Comparison of ENCODE assay signal across 18 cellular contexts in the genomic region with DNA sequence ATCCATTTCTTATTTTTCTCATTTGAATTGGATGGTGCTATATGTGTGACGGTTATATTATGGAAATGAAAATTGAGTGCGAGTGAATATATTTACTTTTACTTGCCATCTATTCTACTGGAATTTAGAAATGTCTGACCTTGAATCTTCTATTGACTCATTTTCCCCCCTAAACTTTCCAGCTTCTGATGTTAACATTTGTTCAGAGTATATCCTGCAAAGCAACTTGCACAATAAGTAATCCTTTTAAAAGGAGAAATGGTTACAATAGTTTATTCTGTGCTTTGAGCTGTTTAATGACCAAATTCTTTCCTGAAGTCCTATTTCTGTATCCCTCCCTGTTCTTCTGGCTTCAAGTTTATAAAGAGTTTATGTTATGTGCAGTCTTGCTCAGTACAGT.
DNase-seq lines count a peak whose midpoint lies in the region; ATAC-seq and TF ChIP-seq lines count a peak whose summit lies in the region.
"Had no signal": no experiment of that assay in that cellular context is flagged by ENCODE, and none has a peak within 500 bp of the region (broad histone marks: within the 10 kb centered on the region; RNA-seq: fewer than 3 reads in every experiment).

No MANE protein-coding gene starts in this region.

- H3K36me3 ChIP-seq in left ventricle myocardium inferior (peaks cover 14% of the 10 kb centered on the region), hepatocyte (replicated peaks; ENCODE audit: insufficient read depth, low read depth) (no peaks in the 10 kb centered on the region), sigmoid colon (peaks cover 0 to 4% (median 0%) of the 10 kb centered on the region in 4 donors), vagina (no peaks in the 10 kb centered on the region)

- H3K9me3 Mint-ChIP-seq in stimulated activated effector memory CD8-positive, alpha-beta T cell treated with anti-CD3 and anti-CD28 coated beads, Interleukin-12 subunit alpha, Interleukin-12 subunit beta, amount 100 ng/mL, for 72 hours, result no peaks in the 10 kb centered on the region

- intact Hi-C loops in left ventricle myocardium inferior (cut with micrococcal nuclease), result no loop called here
- intact Hi-C loops in cardiac septum (cut with DNase I), result no loop called here
- intact Hi-C loops in sigmoid colon (cut with DNase I), result loop anchor here (5.0 kb wide), 1 partner anchor 116 kb away; the partner anchor contains the start of gene ARHGAP10
- intact Hi-C loops in vagina (cut with DNase I), result no loop called here

- TF ChIP-seq POLR2A in sigmoid colon (IDR thresholded peaks at IDR 0.05), result no peak
- no peak for TF ChIP-seq POLR2A in vagina (IDR thresholded peaks at IDR 0.05)

- H3K27ac ChIP-seq in left ventricle myocardium inferior (replicated peaks) (peak overlapping the region; percentile 71), hepatocyte (peak overlapping the region; percentile 38), sigmoid colon (peak overlapping the region; percentile 60 to 72 (median 68)), vagina (peak overlapping the region; percentile 54), substantia nigra (ENCODE audit: low read depth, low read length, poor library complexity, severe bottlenecking) (no peak overlapping the region)
- H3K27ac ChIP-seq: BLaER1 treated with 17β-estradiol and CSF1 and Interleukin-3, amounts not matched to agents 10 nM and 100 nM had no signal

- TF ChIP-seq CTCF in left ventricle myocardium inferior (IDR thresholded peaks at IDR 0.05; ENCODE audit: borderline replicate concordance), result no peak
- no peak for TF ChIP-seq CTCF in hepatocyte (IDR thresholded peaks at IDR 0.05; ENCODE audit: poor library complexity)
- no peak for TF ChIP-seq CTCF in sigmoid colon (IDR thresholded peaks at IDR 0.05)
- TF ChIP-seq CTCF in vagina (IDR thresholded peaks at IDR 0.05), result no peak

- no peaks in the 10 kb centered on the region for H3K9me2 ChIP-seq in hepatocyte (replicated peaks; ENCODE audit: insufficient read depth)

- no peak for DNase-seq in left ventricle myocardium inferior
- no peak for DNase-seq in cardiac septum (ENCODE audit: low spot score)
- no peak for DNase-seq in hepatocyte (ENCODE audit: low spot score)
- no peak for DNase-seq in sigmoid colon
- no peak for DNase-seq in vagina (ENCODE audit: extremely low spot score in 2 of 2)
- no peak for DNase-seq in substantia nigra (lab: John Stamatoyannopoulos, UW)
- no peak for DNase-seq in stimulated activated effector memory CD8-positive, alpha-beta T cell treated with anti-CD3 and anti-CD28 coated beads, Interleukin-12 subunit alpha, Interleukin-12 subunit beta, amount 100 ng/mL, for 72 hours (ENCODE audit: low spot score in 2 of 2)
- DNase-seq: GF-D8; HCEC 1CT; KBM-7; MV-4-11; NCI-H1417; NCI-H1930; NCI-H2171; NCI-H446; NK-92 treated with Interleukin-12 subunit alpha and Interleukin-12 subunit beta, amount 100 ng/mL, for 24 hours had no signal

- no peaks in the 10 kb centered on the region for H3K4me1 Mint-ChIP-seq in stimulated activated effector memory CD8-positive, alpha-beta T cell treated with anti-CD3 and anti-CD28 coated beads, Interleukin-12 subunit alpha, Interleukin-12 subunit beta, amount 100 ng/mL, for 72 hours

- no peaks in the 10 kb centered on the region for H3K9me3 ChIP-seq in left ventricle myocardium inferior (replicated peaks)
- H3K9me3 ChIP-seq in hepatocyte (ENCODE audit: low read depth), result no peaks in the 10 kb centered on the region
- no peaks in the 10 kb centered on the region for H3K9me3 ChIP-seq in sigmoid colon
- H3K9me3 ChIP-seq in vagina, result no peaks in the 10 kb centered on the region

- no peak for TF ChIP-seq EP300 in sigmoid colon (IDR thresholded peaks at IDR 0.05)

- no peaks in the 10 kb centered on the region for H4K20me1 ChIP-seq in hepatocyte (ENCODE audit: insufficient read depth, poor library complexity, severe bottlenecking)
- H4K20me1 ChIP-seq: BLaER1 treated with 17β-estradiol and CSF1 and Interleukin-3, amounts not matched to agents 10 nM and 100 nM had no signal

- H3K4me3 Mint-ChIP-seq in stimulated activated effector memory CD8-positive, alpha-beta T cell treated with anti-CD3 and anti-CD28 coated beads, Interleukin-12 subunit alpha, Interleukin-12 subunit beta, amount 100 ng/mL, for 72 hours, result no peak overlapping the region

- WGBS in hepatocyte (ENCODE audit: low lambda C conversion rate, missing lambda C conversion rate), result 70% methylated on average over 2 of the region's 2 CpGs
- WGBS in sigmoid colon, 2 donors, result 86 to 94% methylated on average over 2 of the region's 2 CpGs

- H3K27me3 ChIP-seq in left ventricle myocardium inferior (ENCODE audit: low read depth) (no peaks in the 10 kb centered on the region), hepatocyte (no peaks in the 10 kb centered on the region), sigmoid colon (no peaks in the 10 kb centered on the region), vagina (no peaks in the 10 kb centered on the region)
- H3K27me3 ChIP-seq: BLaER1 treated with 17β-estradiol and CSF1 and Interleukin-3, amounts not matched to agents 10 nM and 100 nM had no signal

- peaks cover 6% of the 10 kb centered on the region for H3K79me2 ChIP-seq in hepatocyte

- H3K27ac Mint-ChIP-seq in stimulated activated effector memory CD8-positive, alpha-beta T cell treated with anti-CD3 and anti-CD28 coated beads, Interleukin-12 subunit alpha, Interleukin-12 subunit beta, amount 100 ng/mL, for 72 hours, result no peak overlapping the region

- no peak for ATAC-seq in GM19467 (IDR thresholded peaks at IDR 0.05; ENCODE audit: unreplicated experiment)
- ATAC-seq in stimulated activated effector memory CD8-positive, alpha-beta T cell treated with anti-CD3 and anti-CD28 coated beads, Interleukin-12 subunit alpha, Interleukin-12 subunit beta, amount 100 ng/mL, for 72 hours, result no peak

- peak overlapping the region; percentile 6 for H3K4me3 ChIP-seq in left ventricle myocardium inferior
- H3K4me3 ChIP-seq in hepatocyte, result no peak overlapping the region
- H3K4me3 ChIP-seq in sigmoid colon, result no peak overlapping the region
- H3K4me3 ChIP-seq in vagina, result no peak overlapping the region
- H3K4me3 ChIP-seq: BLaER1 treated with 17β-estradiol and CSF1 and Interleukin-3, amounts not matched to agents 10 nM and 100 nM had no signal

- H3K36me3 Mint-ChIP-seq in stimulated activated effector memory CD8-positive, alpha-beta T cell treated with anti-CD3 and anti-CD28 coated beads, Interleukin-12 subunit alpha, Interleukin-12 subunit beta, amount 100 ng/mL, for 72 hours, result no peaks in the 10 kb centered on the region

- H2AFZ ChIP-seq in hepatocyte, result no peak overlapping the region

- H3K4me2 ChIP-seq in hepatocyte, result peak overlapping the region; percentile 51
- H3K4me2 ChIP-seq: BLaER1 treated with 17β-estradiol and CSF1 and Interleukin-3, amounts not matched to agents 10 nM and 100 nM had no signal

- H3K4me1 ChIP-seq in left ventricle myocardium inferior (peaks cover 74% of the 10 kb centered on the region), hepatocyte (ENCODE audit: insufficient read depth) (peaks cover 22% of the 10 kb centered on the region), sigmoid colon (peaks cover 0 to 61% (median 53%) of the 10 kb centered on the region in 4 donors), vagina (peaks cover 31% of the 10 kb centered on the region)
